Comparison of ENCODE assay signal across 19 cellular contexts in genomic region chr15:63000706-63001105, GRCh38.
"Had no signal": no experiment of that assay in that cellular context is flagged by ENCODE, and none has a peak within 500 bp of the region (broad histone marks: within the 10 kb centered on the region; RNA-seq: fewer than 3 reads in every experiment).

No MANE protein-coding gene starts in this region.

- H3K9me3 ChIP-seq: colonic mucosa, transverse colon had no signal

- FAIRE-seq: endometrium, frontal cortex had no signal

- H3K4me1 ChIP-seq: colonic mucosa had no signal

- ATAC-seq: activated CD8-positive, alpha-beta memory T cell treated with anti-CD3 and anti-CD28 coated beads, Interleukin-2, amount 10 ng/mL, durations not matched to agents 7 days and 5 days; natural killer cell treated with Interleukin-12 subunit alpha and Interleukin-12 subunit beta and Interleukin-15 and Interleukin-18, amount 100 ng/mL, for 72 hours had no signal

- H3K27ac ChIP-seq: colonic mucosa, SK-N-MC, skin epidermis, transverse colon had no signal

- H3K36me3 ChIP-seq: colonic mucosa, transverse colon had no signal

- DNase-seq: activated B cell treated with CpG ODN at 0.5 μM for 24 hours; activated CD4-positive, alpha-beta memory T cell treated with anti-CD3 and anti-CD28 coated beads, Interleukin-2, amount 10 ng/mL, durations not matched to agents 7 days and 5 days; activated CD4-positive, alpha-beta T cell treated with anti-CD3 and anti-CD28 coated beads for 4 hours; activated CD8-positive, alpha-beta memory T cell treated with anti-CD3 and anti-CD28 coated beads, Interleukin-2, amount 10 ng/mL, durations not matched to agents 7 days and 5 days; activated naive CD4-positive, alpha-beta T cell treated with Interleukin-2 at 50 U/mL for 16 hours; activated naive CD8-positive, alpha-beta T cell treated with anti-CD3 and anti-CD28 coated beads, Interleukin-2, amount 10 ng/mL, durations not matched to agents 7 days and 5 days; activated T-cell treated with anti-CD3 and anti-CD28 coated beads, Interleukin-2, amount 50 U/mL, for 1 hour; amygdala; colonic mucosa; nucleus accumbens; posterior cingulate gyrus; T-helper 1 cell; T-helper 9 cell; transverse colon had no signal

- H3K4me3 ChIP-seq: colonic mucosa, SK-N-MC, skin epidermis, transverse colon had no signal

- H3K27me3 ChIP-seq: colonic mucosa, transverse colon had no signal
